In genomic region chr4:37805091-37805490, GRCh38 we compare ENCODE assay signal across 19 cellular contexts.
"Had no signal": no experiment of that assay in that cellular context is flagged by ENCODE, and none has a peak within 500 bp of the region (broad histone marks: within the 10 kb centered on the region; RNA-seq: fewer than 3 reads in every experiment).

No MANE protein-coding gene starts in this region.

- H3K4me1 Mint-ChIP-seq: activated CD4-positive, alpha-beta T cell treated with anti-CD3 and anti-CD28 coated beads, Interleukin-2, amount 10 ng/mL, durations not matched to agents 7 days and 5 days; central memory CD8-positive, alpha-beta T cell; naive thymus-derived CD4-positive, alpha-beta T cell had no signal

- H3K27ac Mint-ChIP-seq: activated CD4-positive, alpha-beta T cell treated with anti-CD3 and anti-CD28 coated beads, Interleukin-2, amount 10 ng/mL, durations not matched to agents 7 days and 5 days; activated naive CD8-positive, alpha-beta T cell treated with anti-CD3 and anti-CD28 coated beads, Interleukin-2, amount 10 ng/mL, durations not matched to agents 7 days and 5 days had no signal

- H3K9me3 Mint-ChIP-seq: activated CD4-positive, alpha-beta T cell treated with anti-CD3 and anti-CD28 coated beads, Interleukin-2, amount 10 ng/mL, durations not matched to agents 7 days and 5 days; activated naive CD8-positive, alpha-beta T cell treated with anti-CD3 and anti-CD28 coated beads, Interleukin-2, amount 10 ng/mL, durations not matched to agents 7 days and 5 days; central memory CD8-positive, alpha-beta T cell; naive thymus-derived CD4-positive, alpha-beta T cell had no signal

- H3K27me3 Mint-ChIP-seq: central memory CD8-positive, alpha-beta T cell had no signal

- FAIRE-seq: keratinocyte had no signal

- ATAC-seq: left lung; naive thymus-derived CD4-positive, alpha-beta T cell; stimulated activated naive CD8-positive, alpha-beta T cell treated with anti-CD3 and anti-CD28 coated beads, Interleukin-15, Interleukin-2, amounts not matched to agents 100 U/mL and 50 U/mL, for 24 hours had no signal

- H3K36me3 Mint-ChIP-seq: naive thymus-derived CD4-positive, alpha-beta T cell had no signal

- H3K4me3 Mint-ChIP-seq: activated CD4-positive, alpha-beta T cell treated with anti-CD3 and anti-CD28 coated beads, Interleukin-2, amount 10 ng/mL, durations not matched to agents 7 days and 5 days; activated naive CD8-positive, alpha-beta T cell treated with anti-CD3 and anti-CD28 coated beads, Interleukin-2, amount 10 ng/mL, durations not matched to agents 7 days and 5 days; central memory CD8-positive, alpha-beta T cell; naive thymus-derived CD4-positive, alpha-beta T cell had no signal

- DNase-seq: activated CD4-positive, alpha-beta T cell treated with anti-CD3 and anti-CD28 coated beads, Interleukin-2, amount 10 ng/mL, durations not matched to agents 7 days and 5 days; activated CD8-positive, alpha-beta memory T cell treated with anti-CD3 and anti-CD28 coated beads, Interleukin-2, amount 50 U/mL, for 48 hours; activated naive CD8-positive, alpha-beta T cell treated with anti-CD3 and anti-CD28 coated beads, Interleukin-2, amount 10 ng/mL, durations not matched to agents 7 days and 5 days; anterior cingulate cortex; brain microvascular endothelial cell; esophagus squamous epithelium; hippocampal formation; left lung; mammary epithelial cell; naive thymus-derived CD4-positive, alpha-beta T cell; posterior cingulate gyrus; retina; stimulated activated CD4-positive, alpha-beta T cell treated with anti-CD3 and anti-CD28 coated beads, Interleukin-15, amount 100 ng/mL, for 24 hours; stimulated activated CD4-positive, alpha-beta T cell treated with anti-CD3 and anti-CD28 coated beads, Interleukin-4, amount 100 ng/mL, for 4 hours; stimulated activated CD8-positive, alpha-beta memory T cell treated with anti-CD3 and anti-CD28 coated beads, Interleukin-4, amount 100 ng/mL, for 48 hours; stimulated activated naive CD8-positive, alpha-beta T cell treated with anti-CD3 and anti-CD28 coated beads, Interleukin-15, Interleukin-2, amounts not matched to agents 100 U/mL and 50 U/mL, for 24 hours; trophoblast cell had no signal
